ENCODE assay signal across 20 cellular contexts in genomic region chr6:34206726-34207125, GRCh38. TPM values are rescaled to one million over a fixed set of nuclear protein-coding genes. Genes with fewer than 3 reads are reported as not detected.
DNase-seq lines count a peak whose midpoint lies in the region; ATAC-seq and TF ChIP-seq lines count a peak whose summit lies in the region.
"Had no signal": no experiment of that assay in that cellular context is flagged by ENCODE, and none has a peak within 500 bp of the region (broad histone marks: within the 10 kb centered on the region; RNA-seq: fewer than 3 reads in every experiment).

No MANE protein-coding gene starts in this region.

- peaks cover 10% of the 10 kb centered on the region for H3K4me1 Mint-ChIP-seq in activated naive CD4-positive, alpha-beta T cell treated with anti-CD3 and anti-CD28 coated beads, Interleukin-2, amount 10 ng/mL, durations not matched to agents 7 days and 5 days
- H3K4me1 Mint-ChIP-seq in GM23338, result peaks cover 19% of the 10 kb centered on the region
- H3K4me1 Mint-ChIP-seq in activated T-helper 17 cell treated with anti-CD3 and anti-CD28 coated beads, Interleukin-2, amount 50 U/mL, for 72 hours, result peaks cover 8% of the 10 kb centered on the region
- H3K4me1 Mint-ChIP-seq in neural crest cell, result peaks cover 2% of the 10 kb centered on the region

- peaks cover 3% of the 10 kb centered on the region; the same call in 1 of the 2 replicates for H3K4me1 ChIP-seq in GM23338 (ENCODE audit: insufficient read depth)
- H3K4me1 ChIP-seq: BLaER1, Peyer's patch had no signal

- no peaks in the 10 kb centered on the region for H3K27me3 ChIP-seq in GM23338 (ENCODE audit: insufficient read depth)
- H3K27me3 ChIP-seq: BLaER1, Peyer's patch had no signal

- H3K27ac ChIP-seq in GM23338 (ENCODE audit: low read depth), result no peak overlapping the region
- H3K27ac ChIP-seq: BLaER1, Peyer's patch had no signal

- H3K9me2 ChIP-seq in GM23338 (ENCODE audit: insufficient read depth), result no peaks in the 10 kb centered on the region

- no peaks in the 10 kb centered on the region for H3K36me3 Mint-ChIP-seq in activated naive CD4-positive, alpha-beta T cell treated with anti-CD3 and anti-CD28 coated beads, Interleukin-2, amount 10 ng/mL, durations not matched to agents 7 days and 5 days
- H3K36me3 Mint-ChIP-seq in GM23338 (ENCODE audit: low read depth) (peaks cover 2% of the 10 kb centered on the region; the same call in 2 of the 3 replicates), neural crest cell (ENCODE audit: low read depth) (no peaks in the 10 kb centered on the region)
- no peaks in the 10 kb centered on the region for H3K36me3 Mint-ChIP-seq in activated T-helper 17 cell treated with anti-CD3 and anti-CD28 coated beads, Interleukin-2, amount 50 U/mL, for 72 hours (ENCODE audit: low read depth)
- H3K36me3 Mint-ChIP-seq: CD4-positive, CD25-positive, alpha-beta regulatory T cell had no signal

- H3K27ac Mint-ChIP-seq in activated naive CD4-positive, alpha-beta T cell treated with anti-CD3 and anti-CD28 coated beads, Interleukin-2, amount 10 ng/mL, durations not matched to agents 7 days and 5 days, result peak overlapping the region; percentile 37
- H3K27ac Mint-ChIP-seq in GM23338, result no peak overlapping the region
- peak overlapping the region; percentile 83 for H3K27ac Mint-ChIP-seq in activated T-helper 17 cell treated with anti-CD3 and anti-CD28 coated beads, Interleukin-2, amount 50 U/mL, for 72 hours
- H3K27ac Mint-ChIP-seq in neural crest cell (ENCODE audit: unreplicated experiment), result peak overlapping the region; percentile 3

- H3K27me3 Mint-ChIP-seq in activated naive CD4-positive, alpha-beta T cell treated with anti-CD3 and anti-CD28 coated beads, Interleukin-2, amount 10 ng/mL, durations not matched to agents 7 days and 5 days, result peaks cover 7% of the 10 kb centered on the region
- H3K27me3 Mint-ChIP-seq in GM23338 (ENCODE audit: insufficient read depth, low read depth, poor library complexity) (peaks cover 8% of the 10 kb centered on the region), neural crest cell (ENCODE audit: low read depth) (no peaks in the 10 kb centered on the region)
- no peaks in the 10 kb centered on the region for H3K27me3 Mint-ChIP-seq in activated T-helper 17 cell treated with anti-CD3 and anti-CD28 coated beads, Interleukin-2, amount 50 U/mL, for 72 hours
- H3K27me3 Mint-ChIP-seq: CD4-positive, CD25-positive, alpha-beta regulatory T cell had no signal

- CTCF ChIA-PET in activated naive CD4-positive, alpha-beta T cell treated with anti-CD3 and anti-CD28 coated beads, Interleukin-2, amount 10 ng/mL, durations not matched to agents 7 days and 5 days (lab: Charles Lee), result no interaction called here

- no peak overlapping the region for H3K4me3 ChIP-seq in GM23338
- H3K4me3 ChIP-seq: BLaER1, Peyer's patch had no signal

- no peaks in the 10 kb centered on the region for H3K79me2 ChIP-seq in GM23338 (replicated peaks; ENCODE audit: insufficient read depth)

- H3K9me3 Mint-ChIP-seq in activated naive CD4-positive, alpha-beta T cell treated with anti-CD3 and anti-CD28 coated beads, Interleukin-2, amount 10 ng/mL, durations not matched to agents 7 days and 5 days, result peaks cover 2% of the 10 kb centered on the region
- H3K9me3 Mint-ChIP-seq in GM23338, result peaks cover 6% of the 10 kb centered on the region; the same call in 2 of the 3 replicates
- no peaks in the 10 kb centered on the region for H3K9me3 Mint-ChIP-seq in activated T-helper 17 cell treated with anti-CD3 and anti-CD28 coated beads, Interleukin-2, amount 50 U/mL, for 72 hours
- H3K9me3 Mint-ChIP-seq in neural crest cell, result no peaks in the 10 kb centered on the region
- H3K9me3 Mint-ChIP-seq: CD4-positive, CD25-positive, alpha-beta regulatory T cell had no signal

- no peak for DNase-seq in activated naive CD4-positive, alpha-beta T cell treated with anti-CD3 and anti-CD28 coated beads, Interleukin-2, amount 10 ng/mL, durations not matched to agents 7 days and 5 days
- DNase-seq in activated naive CD4-positive, alpha-beta T cell treated with anti-CD3 and anti-CD28 coated beads, Interleukin-2, amount 50 U/mL, for 16 hours, result no peak
- DNase-seq in GM23338 (ENCODE audit: low spot score) (no peak), neural crest cell (ENCODE audit: low read depth, low spot score) (no peak), NCI-H524 (lab: John Stamatoyannopoulos, UW) (no peak), T-helper 1 cell (no peak)
- DNase-seq: CD4-positive, CD25-positive, alpha-beta regulatory T cell; GOT3; Karpas-422; NCI-H1092; NCI-H1417 treated with DMSO at 0.1 percent for 48 hours; NCI-H1694 treated with DMSO at 0.1 percent for 48 hours; NCI-H2081; NCI-H2227 treated with DMSO at 0.1 percent for 48 hours; NCI-H69; Peyer's patch; SHP77 treated with DMSO at 0.1 percent for 48 hours had no signal

- no peak; the same call in 2 of the 3 replicates for ATAC-seq in GM23338
- no peak for ATAC-seq in activated T-helper 17 cell treated with anti-CD3 and anti-CD28 coated beads, Interleukin-2, amount 50 U/mL, for 72 hours (replicated peaks)
- no peak for ATAC-seq in GM21360 (IDR thresholded peaks at IDR 0.05; ENCODE audit: unreplicated experiment)

- no peaks in the 10 kb centered on the region for H3K36me3 ChIP-seq in GM23338 (ENCODE audit: insufficient read depth)
- H3K36me3 ChIP-seq: BLaER1, Peyer's patch had no signal

- no peaks in the 10 kb centered on the region for H4K20me1 ChIP-seq in GM23338 (replicated peaks; ENCODE audit: insufficient read depth)
- H4K20me1 ChIP-seq: BLaER1 had no signal

- peak overlapping the region; percentile 83; the same call in 1 of the 2 replicates for H2AFZ ChIP-seq in GM23338

- peaks cover 4% of the 10 kb centered on the region for H3F3A ChIP-seq in GM23338 (replicated peaks; ENCODE audit: low read depth)

- no peak overlapping the region for H3K4me3 Mint-ChIP-seq in activated naive CD4-positive, alpha-beta T cell treated with anti-CD3 and anti-CD28 coated beads, Interleukin-2, amount 10 ng/mL, durations not matched to agents 7 days and 5 days
- no peak overlapping the region for H3K4me3 Mint-ChIP-seq in GM23338
- H3K4me3 Mint-ChIP-seq in activated T-helper 17 cell treated with anti-CD3 and anti-CD28 coated beads, Interleukin-2, amount 50 U/mL, for 72 hours, result no peak overlapping the region
- no peak overlapping the region for H3K4me3 Mint-ChIP-seq in neural crest cell
- H3K4me3 Mint-ChIP-seq: CD4-positive, CD25-positive, alpha-beta regulatory T cell had no signal

- H3K4me2 ChIP-seq in GM23338, result no peak overlapping the region
- H3K4me2 ChIP-seq: BLaER1 had no signal

- no peak for TF ChIP-seq CTCF in GM23338 (conservative IDR thresholded peaks at IDR 0.05; ENCODE audit: low read depth in 2 of 2)
- no peak for TF ChIP-seq CTCF in neural crest cell (conservative IDR thresholded peaks at IDR 0.05)

TF ChIP-seq in GM23338, 12 proteins besides CTCF, POLR2A, EP300 and RAD21 (continues in another document):
- TF ChIP-seq EZH2 (IDR thresholded peaks at IDR 0.05; ENCODE audit: low read depth, unreplicated experiment), result no peak

RNA-seq across cellular contexts. Expression of gene HMGA1, which starts 29.9 kb away (rescaled TPM):
- total RNA-seq in GM23338 (2014; rRNA removed; shearing (Covaris generic)), result 1,700 and 2,052 TPM in 2 replicates
- 1,386 and 1,411 TPM in 2 replicates for polyA plus RNA-seq in GM23338 (2016; fragmentation: Nextera tagmentation; extraction: Ambion mirVana)
- 100 to 1,000 TPM; 203 to 389 TPM for total RNA-seq in activated T-helper 17 cell treated with anti-CD3 and anti-CD28 coated beads, Interleukin-2, amount 50 U/mL, for 72 hours
- 1,143 and 1,176 TPM in 2 replicates for total RNA-seq in neural crest cell

RNA-seq across cellular contexts. Expression of gene SMIM29, which starts 42.1 kb away (rescaled TPM):
- total RNA-seq in GM23338 (2014; rRNA removed; shearing (Covaris generic)), result 5.0 and 9.0 TPM in 2 replicates
- 15.9 and 17.0 TPM in 2 replicates for polyA plus RNA-seq in GM23338 (2016; fragmentation: Nextera tagmentation; extraction: Ambion mirVana)
- 10 to 100 TPM; 10.9 to 17.3 TPM for total RNA-seq in activated T-helper 17 cell treated with anti-CD3 and anti-CD28 coated beads, Interleukin-2, amount 50 U/mL, for 72 hours
- 13.5 and 13.9 TPM in 2 replicates for total RNA-seq in neural crest cell
